In the genomic region with DNA sequence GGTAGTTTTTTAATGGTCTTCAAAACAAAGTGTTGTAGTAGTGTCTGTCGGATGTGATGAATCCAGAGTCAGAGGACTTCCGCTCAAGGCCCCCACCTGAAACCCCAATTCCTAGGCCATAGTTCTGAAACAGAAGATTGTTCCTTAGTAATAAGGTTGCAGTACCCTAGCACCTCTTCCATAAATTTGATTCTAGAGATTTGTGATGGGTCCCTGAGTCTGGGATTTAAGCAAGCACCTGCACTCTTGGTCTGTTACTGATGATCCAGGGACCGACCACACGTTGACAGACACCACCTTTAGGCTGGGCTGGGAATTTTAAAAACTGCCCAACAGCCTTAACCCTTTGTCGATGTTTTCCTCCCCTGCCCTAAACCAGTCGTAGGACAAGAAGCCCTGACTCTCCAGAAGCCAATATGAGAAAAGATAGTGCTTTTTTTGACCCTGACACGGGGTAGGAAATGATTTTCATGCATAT, we compare ENCODE assay signal across 1 cellular context.
TF ChIP-seq lines count a peak whose summit lies in the region.

No MANE protein-coding gene starts in this region.

TF ChIP-seq in HepG2, 621 proteins besides CTCF, POLR2A, EP300 and RAD21 (continues in another document):
- TF ChIP-seq ZMYM4 (CRISPR knock-in tag; IDR thresholded peaks at IDR 0.05) (peak; percentile 58), ZMAT3 (CRISPR knock-in tag; conservative IDR thresholded peaks at IDR 0.05) (no peak), ZNF703 (CRISPR knock-in tag; IDR thresholded peaks at IDR 0.05; ENCODE audit: borderline replicate concordance) (no peak), HNF4G (IDR thresholded peaks at IDR 0.05; ENCODE audit: borderline replicate concordance, low read depth, low read length) (no peak), HNF4G (CRISPR knock-in tag; IDR thresholded peaks at IDR 0.05; ENCODE audit: borderline replicate concordance, low read depth) (no peak), ZNF383 (CRISPR knock-in tag; IDR thresholded peaks at IDR 0.05; ENCODE audit: borderline replicate concordance) (no peak), RCOR2 (CRISPR knock-in tag; IDR thresholded peaks at IDR 0.05) (0 out of 2 replicates have a peak, but pooled peaks have one; percentile 15), ATRX (CRISPR knock-in tag; IDR thresholded peaks at IDR 0.05; ENCODE audit: borderline replicate concordance) (no peak), ZNF652 (CRISPR knock-in tag; IDR thresholded peaks at IDR 0.05; ENCODE audit: borderline replicate concordance, low read depth) (peak; percentile 95), REXO4 (CRISPR knock-in tag; IDR thresholded peaks at IDR 0.05; ENCODE audit: borderline replicate concordance) (no peak), DNMT1 (CRISPR knock-in tag; IDR thresholded peaks at IDR 0.05) (no peak), ZKSCAN8 (CRISPR knock-in tag; IDR thresholded peaks at IDR 0.05; ENCODE audit: borderline replicate concordance) (no peak), SNAI1 (CRISPR knock-in tag; IDR thresholded peaks at IDR 0.05; ENCODE audit: borderline replicate concordance) (no peak), ZNF567 (CRISPR knock-in tag; IDR thresholded peaks at IDR 0.05; ENCODE audit: borderline replicate concordance) (0 out of 2 replicates have a peak, but pooled peaks have one; percentile 32), MAFK (conservative IDR thresholded peaks at IDR 0.05 in 1 of 2, IDR thresholded peaks at IDR 0.05 in 1 of 2; ENCODE audit: low read length in 2 of 2) (no peak), ZNF546 (CRISPR knock-in tag; conservative IDR thresholded peaks at IDR 0.05) (no peak), FOXP1 (IDR thresholded peaks at IDR 0.05) (no peak), FOXP1 (CRISPR knock-in tag; IDR thresholded peaks at IDR 0.05) (no peak), ZNF367 (CRISPR knock-in tag; IDR thresholded peaks at IDR 0.05; ENCODE audit: borderline replicate concordance) (no peak), MBNL3 (CRISPR knock-in tag; conservative IDR thresholded peaks at IDR 0.05) (no peak), HMGA1 (CRISPR knock-in tag; conservative IDR thresholded peaks at IDR 0.05) (no peak), ZKSCAN1 (IDR thresholded peaks at IDR 0.05; ENCODE audit: low read length) (no peak), ZNF501 (CRISPR knock-in tag; IDR thresholded peaks at IDR 0.05) (no peak), NKX3-1 (CRISPR knock-in tag; IDR thresholded peaks at IDR 0.05) (0 out of 2 replicates have a peak, but pooled peaks have one; percentile 7), YEATS4 (CRISPR knock-in tag; IDR thresholded peaks at IDR 0.05; ENCODE audit: borderline replicate concordance) (no peak), ZNF432 (CRISPR knock-in tag; IDR thresholded peaks at IDR 0.05; ENCODE audit: borderline replicate concordance) (no peak), JUN (CRISPR knock-in tag; IDR thresholded peaks at IDR 0.05) (no peak), NCOR1 (IDR thresholded peaks at IDR 0.05; ENCODE audit: borderline replicate concordance, low read length) (no peak), GATAD1 (CRISPR knock-in tag; IDR thresholded peaks at IDR 0.05) (0 out of 2 replicates have a peak, but pooled peaks have one; percentile 26), FOSL1 (CRISPR knock-in tag; IDR thresholded peaks at IDR 0.05; ENCODE audit: borderline replicate concordance) (no peak), ETV5 (CRISPR knock-in tag; IDR thresholded peaks at IDR 0.05; ENCODE audit: borderline replicate concordance) (0 out of 2 replicates have a peak, but pooled peaks have one; percentile 17), SRSF9 (IDR thresholded peaks at IDR 0.05; ENCODE audit: borderline replicate concordance, insufficient read depth, low read depth, low read length, poor library complexity, severe bottlenecking) (no peak), SCMH1 (CRISPR knock-in tag; IDR thresholded peaks at IDR 0.05; ENCODE audit: borderline replicate concordance) (no peak), KDM6A (CRISPR knock-in tag; IDR thresholded peaks at IDR 0.05; ENCODE audit: low read depth) (no peak), ZSCAN22 (CRISPR knock-in tag; IDR thresholded peaks at IDR 0.05) (no peak), ZBTB1 (CRISPR knock-in tag; IDR thresholded peaks at IDR 0.05; ENCODE audit: borderline replicate concordance) (no peak), PAWR (CRISPR knock-in tag; IDR thresholded peaks at IDR 0.05; ENCODE audit: borderline replicate concordance) (no peak), KDM1A (CRISPR knock-in tag; IDR thresholded peaks at IDR 0.05) (no peak), ZNF33A (CRISPR knock-in tag; IDR thresholded peaks at IDR 0.05; ENCODE audit: borderline replicate concordance) (no peak), RXRB (CRISPR knock-in tag; IDR thresholded peaks at IDR 0.05; ENCODE audit: borderline replicate concordance) (no peak), BCL6 (CRISPR knock-in tag; IDR thresholded peaks at IDR 0.05) (no peak), ZNF878 (CRISPR knock-in tag; IDR thresholded peaks at IDR 0.05) (0 out of 2 replicates have a peak, but pooled peaks have one; percentile 39), ZNF253 (CRISPR knock-in tag; IDR thresholded peaks at IDR 0.05; ENCODE audit: borderline replicate concordance) (no peak), ZNF3 (CRISPR knock-in tag; IDR thresholded peaks at IDR 0.05) (no peak), HHEX (CRISPR knock-in tag; IDR thresholded peaks at IDR 0.05) (no peak), IKZF4 (CRISPR knock-in tag; IDR thresholded peaks at IDR 0.05; ENCODE audit: borderline replicate concordance, low read depth, not compliant biosample characterization) (no peak), RAD51 (IDR thresholded peaks at IDR 0.05; ENCODE audit: borderline replicate concordance) (no peak), ZBTB21 (CRISPR knock-in tag; IDR thresholded peaks at IDR 0.05) (no peak)
- TF ChIP-seq, protein P1, sequence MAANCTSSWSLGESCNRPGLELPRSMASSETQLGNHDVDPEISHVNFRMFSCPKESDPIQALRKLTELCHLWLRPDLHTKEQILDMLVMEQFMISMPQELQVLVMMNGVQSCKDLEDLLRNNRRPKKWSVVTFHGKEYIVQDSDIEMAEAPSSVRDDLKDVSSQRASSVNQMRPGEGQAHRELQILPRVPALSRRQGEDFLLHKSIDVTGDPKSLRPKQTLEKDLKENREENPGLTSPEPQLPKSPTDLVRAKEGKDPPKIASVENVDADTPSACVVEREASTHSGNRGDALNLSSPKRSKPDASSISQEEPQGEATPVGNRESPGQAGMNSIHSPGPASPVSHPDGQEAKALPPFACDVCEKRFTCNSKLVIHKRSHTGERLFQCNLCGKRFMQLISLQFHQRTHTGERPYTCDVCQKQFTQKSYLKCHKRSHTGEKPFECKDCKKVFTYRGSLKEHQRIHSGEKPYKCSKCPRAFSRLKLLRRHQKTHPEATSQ (CRISPR knock-in tag; IDR thresholded peaks at IDR 0.05; ENCODE audit: borderline replicate concordance) = no peak
- TF ChIP-seq, protein P2, sequence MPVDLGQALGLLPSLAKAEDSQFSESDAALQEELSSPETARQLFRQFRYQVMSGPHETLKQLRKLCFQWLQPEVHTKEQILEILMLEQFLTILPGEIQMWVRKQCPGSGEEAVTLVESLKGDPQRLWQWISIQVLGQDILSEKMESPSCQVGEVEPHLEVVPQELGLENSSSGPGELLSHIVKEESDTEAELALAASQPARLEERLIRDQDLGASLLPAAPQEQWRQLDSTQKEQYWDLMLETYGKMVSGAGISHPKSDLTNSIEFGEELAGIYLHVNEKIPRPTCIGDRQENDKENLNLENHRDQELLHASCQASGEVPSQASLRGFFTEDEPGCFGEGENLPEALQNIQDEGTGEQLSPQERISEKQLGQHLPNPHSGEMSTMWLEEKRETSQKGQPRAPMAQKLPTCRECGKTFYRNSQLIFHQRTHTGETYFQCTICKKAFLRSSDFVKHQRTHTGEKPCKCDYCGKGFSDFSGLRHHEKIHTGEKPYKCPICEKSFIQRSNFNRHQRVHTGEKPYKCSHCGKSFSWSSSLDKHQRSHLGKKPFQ (CRISPR knock-in tag; IDR thresholded peaks at IDR 0.05; ENCODE audit: insufficient replicate concordance) = no peak
- TF ChIP-seq, protein P3, sequence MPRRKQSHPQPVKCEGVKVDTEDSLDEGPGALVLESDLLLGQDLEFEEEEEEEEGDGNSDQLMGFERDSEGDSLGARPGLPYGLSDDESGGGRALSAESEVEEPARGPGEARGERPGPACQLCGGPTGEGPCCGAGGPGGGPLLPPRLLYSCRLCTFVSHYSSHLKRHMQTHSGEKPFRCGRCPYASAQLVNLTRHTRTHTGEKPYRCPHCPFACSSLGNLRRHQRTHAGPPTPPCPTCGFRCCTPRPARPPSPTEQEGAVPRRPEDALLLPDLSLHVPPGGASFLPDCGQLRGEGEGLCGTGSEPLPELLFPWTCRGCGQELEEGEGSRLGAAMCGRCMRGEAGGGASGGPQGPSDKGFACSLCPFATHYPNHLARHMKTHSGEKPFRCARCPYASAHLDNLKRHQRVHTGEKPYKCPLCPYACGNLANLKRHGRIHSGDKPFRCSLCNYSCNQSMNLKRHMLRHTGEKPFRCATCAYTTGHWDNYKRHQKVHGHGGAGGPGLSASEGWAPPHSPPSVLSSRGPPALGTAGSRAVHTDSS (CRISPR knock-in tag; conservative IDR thresholded peaks at IDR 0.05) = no peak
- TF ChIP-seq, protein P4, sequence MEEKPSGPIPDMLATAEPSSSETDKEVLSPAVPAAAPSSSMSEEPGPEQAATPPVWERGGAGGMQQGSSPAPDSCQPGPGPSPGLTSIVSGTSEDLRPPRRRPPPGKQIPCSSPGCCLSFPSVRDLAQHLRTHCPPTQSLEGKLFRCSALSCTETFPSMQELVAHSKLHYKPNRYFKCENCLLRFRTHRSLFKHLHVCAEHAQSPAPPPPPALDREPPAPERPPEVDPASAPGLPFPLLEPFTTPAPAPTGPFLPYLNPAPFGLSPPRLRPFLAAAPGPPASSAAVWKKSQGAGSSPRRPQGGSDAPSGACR (CRISPR knock-in tag; IDR thresholded peaks at IDR 0.05) = no peak
- TF ChIP-seq, protein P5, sequence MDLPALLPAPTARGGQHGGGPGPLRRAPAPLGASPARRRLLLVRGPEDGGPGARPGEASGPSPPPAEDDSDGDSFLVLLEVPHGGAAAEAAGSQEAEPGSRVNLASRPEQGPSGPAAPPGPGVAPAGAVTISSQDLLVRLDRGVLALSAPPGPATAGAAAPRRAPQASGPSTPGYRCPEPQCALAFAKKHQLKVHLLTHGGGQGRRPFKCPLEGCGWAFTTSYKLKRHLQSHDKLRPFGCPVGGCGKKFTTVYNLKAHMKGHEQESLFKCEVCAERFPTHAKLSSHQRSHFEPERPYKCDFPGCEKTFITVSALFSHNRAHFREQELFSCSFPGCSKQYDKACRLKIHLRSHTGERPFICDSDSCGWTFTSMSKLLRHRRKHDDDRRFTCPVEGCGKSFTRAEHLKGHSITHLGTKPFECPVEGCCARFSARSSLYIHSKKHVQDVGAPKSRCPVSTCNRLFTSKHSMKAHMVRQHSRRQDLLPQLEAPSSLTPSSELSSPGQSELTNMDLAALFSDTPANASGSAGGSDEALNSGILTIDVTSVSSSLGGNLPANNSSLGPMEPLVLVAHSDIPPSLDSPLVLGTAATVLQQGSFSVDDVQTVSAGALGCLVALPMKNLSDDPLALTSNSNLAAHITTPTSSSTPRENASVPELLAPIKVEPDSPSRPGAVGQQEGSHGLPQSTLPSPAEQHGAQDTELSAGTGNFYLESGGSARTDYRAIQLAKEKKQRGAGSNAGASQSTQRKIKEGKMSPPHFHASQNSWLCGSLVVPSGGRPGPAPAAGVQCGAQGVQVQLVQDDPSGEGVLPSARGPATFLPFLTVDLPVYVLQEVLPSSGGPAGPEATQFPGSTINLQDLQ (CRISPR knock-in tag; IDR thresholded peaks at IDR 0.05) = no peak
- TF ChIP-seq, protein P6, sequence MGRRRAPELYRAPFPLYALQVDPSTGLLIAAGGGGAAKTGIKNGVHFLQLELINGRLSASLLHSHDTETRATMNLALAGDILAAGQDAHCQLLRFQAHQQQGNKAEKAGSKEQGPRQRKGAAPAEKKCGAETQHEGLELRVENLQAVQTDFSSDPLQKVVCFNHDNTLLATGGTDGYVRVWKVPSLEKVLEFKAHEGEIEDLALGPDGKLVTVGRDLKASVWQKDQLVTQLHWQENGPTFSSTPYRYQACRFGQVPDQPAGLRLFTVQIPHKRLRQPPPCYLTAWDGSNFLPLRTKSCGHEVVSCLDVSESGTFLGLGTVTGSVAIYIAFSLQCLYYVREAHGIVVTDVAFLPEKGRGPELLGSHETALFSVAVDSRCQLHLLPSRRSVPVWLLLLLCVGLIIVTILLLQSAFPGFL (CRISPR knock-in tag; IDR thresholded peaks at IDR 0.05) = no peak
- TF ChIP-seq, protein P7, sequence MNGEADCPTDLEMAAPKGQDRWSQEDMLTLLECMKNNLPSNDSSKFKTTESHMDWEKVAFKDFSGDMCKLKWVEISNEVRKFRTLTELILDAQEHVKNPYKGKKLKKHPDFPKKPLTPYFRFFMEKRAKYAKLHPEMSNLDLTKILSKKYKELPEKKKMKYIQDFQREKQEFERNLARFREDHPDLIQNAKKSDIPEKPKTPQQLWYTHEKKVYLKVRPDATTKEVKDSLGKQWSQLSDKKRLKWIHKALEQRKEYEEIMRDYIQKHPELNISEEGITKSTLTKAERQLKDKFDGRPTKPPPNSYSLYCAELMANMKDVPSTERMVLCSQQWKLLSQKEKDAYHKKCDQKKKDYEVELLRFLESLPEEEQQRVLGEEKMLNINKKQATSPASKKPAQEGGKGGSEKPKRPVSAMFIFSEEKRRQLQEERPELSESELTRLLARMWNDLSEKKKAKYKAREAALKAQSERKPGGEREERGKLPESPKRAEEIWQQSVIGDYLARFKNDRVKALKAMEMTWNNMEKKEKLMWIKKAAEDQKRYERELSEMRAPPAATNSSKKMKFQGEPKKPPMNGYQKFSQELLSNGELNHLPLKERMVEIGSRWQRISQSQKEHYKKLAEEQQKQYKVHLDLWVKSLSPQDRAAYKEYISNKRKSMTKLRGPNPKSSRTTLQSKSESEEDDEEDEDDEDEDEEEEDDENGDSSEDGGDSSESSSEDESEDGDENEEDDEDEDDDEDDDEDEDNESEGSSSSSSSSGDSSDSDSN (CRISPR knock-in tag; IDR thresholded peaks at IDR 0.05) = 0 out of 2 replicates have a peak, but pooled peaks have one; percentile 21
